26 cellular contexts compared by ENCODE assay signal in genomic region chr6:21462519-21462852, GRCh38.
"Had no signal": no experiment of that assay in that cellular context is flagged by ENCODE, and none has a peak within 500 bp of the region (broad histone marks: within the 10 kb centered on the region; RNA-seq: fewer than 3 reads in every experiment).

No MANE protein-coding gene starts in this region.

- H3K4me1 ChIP-seq: Peyer's patch, SJSA1 had no signal

- H3K27ac ChIP-seq: Peyer's patch, SJSA1 had no signal

- H3K9me3 ChIP-seq: Peyer's patch, SJSA1, SK-N-SH had no signal

- ATAC-seq: activated naive CD4-positive, alpha-beta T cell treated with anti-CD3 and anti-CD28 coated beads, Interleukin-2, amount 50 U/mL, for 72 hours; activated T-cell treated with anti-CD3 and anti-CD28 coated beads, Interleukin-2, amount 50 U/mL, for 4 hours had no signal

- H3K4me3 ChIP-seq: Peyer's patch, SJSA1 had no signal

- H3K27me3 ChIP-seq: Peyer's patch, SJSA1 had no signal

- DNase-seq: activated B cell treated with CpG ODN at 0.5 μM for 24 hours; activated CD4-positive, alpha-beta memory T cell treated with anti-CD3 and anti-CD28 coated beads for 36 hours; activated CD4-positive, alpha-beta T cell treated with anti-CD3 and anti-CD28 coated beads for 4 hours; activated CD4-positive, alpha-beta T cell treated with anti-CD3 and anti-CD28 coated beads, Interleukin-2, amount 50 U/mL, for 1 hour; activated CD4-positive, CD25-positive, alpha-beta regulatory T cell treated with anti-CD3 and anti-CD28 coated beads, Interleukin-2, amount 50 U/mL, for 72 hours; activated CD8-positive, alpha-beta memory T cell treated with anti-CD3 and anti-CD28 coated beads, Interleukin-2, amount 50 U/mL, for 4 hours; activated gamma-delta T cell treated with Interleukin-2 at 50 U/mL for 16 hours; activated naive CD4-positive, alpha-beta T cell treated with anti-CD3 and anti-CD28 coated beads for 36 hours; activated T-cell treated with anti-CD3 and anti-CD28 coated beads for 4 hours; activated T-cell treated with anti-CD3 and anti-CD28 coated beads, Interleukin-2, amount 50 U/mL, for 4 hours; anterior cingulate cortex; central memory CD4-positive, alpha-beta T cell; NCI-H1048; NCI-H1105 treated with DMSO at 0.1 percent for 48 hours; NCI-H1436 treated with DMSO at 0.1 percent for 48 hours; NCI-H1694 treated with DMSO at 0.1 percent for 48 hours; NCI-H2029; NCI-H345; NCI-H524 treated with DMSO at 0.1 percent for 48 hours; Peyer's patch; RPMI8226; SHP77 treated with DMSO at 0.1 percent for 48 hours; SK-N-SH had no signal

- H3K36me3 ChIP-seq: Peyer's patch, SJSA1 had no signal

- FAIRE-seq: TTC549 had no signal
